ENCODE assay signal across 8 cellular contexts in the genomic region with DNA sequence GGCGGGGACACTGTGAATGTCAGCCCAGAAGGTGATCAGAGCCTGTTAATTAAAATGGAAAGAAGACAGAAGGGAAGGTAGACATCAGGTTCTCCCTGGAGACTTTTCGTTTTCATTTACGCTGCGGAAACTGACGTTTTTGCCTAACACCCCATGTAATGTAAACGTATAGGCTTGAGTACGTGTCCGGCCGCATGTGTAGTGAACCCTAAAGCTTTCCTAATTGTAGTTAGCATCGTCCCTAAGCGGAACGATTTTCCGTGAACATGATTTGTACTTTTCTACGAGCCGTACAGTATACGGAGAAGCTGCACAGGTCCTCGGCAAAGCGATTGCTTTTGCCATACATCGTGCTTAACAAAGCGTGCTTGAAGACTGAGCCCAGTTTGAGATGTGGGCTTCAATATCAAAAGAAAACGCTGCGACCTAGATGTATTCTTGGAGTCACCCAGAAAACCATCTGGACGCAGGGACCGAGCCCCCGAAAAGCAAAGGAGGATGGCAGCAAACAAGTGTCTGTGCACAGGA. TPM values are rescaled to one million over a fixed set of nuclear protein-coding genes. Genes with fewer than 3 reads are reported as not detected.
A peak's percentile ranks its signal among the peaks of the same experiment; 100 is the strongest.
DNase-seq lines count a peak whose midpoint lies in the region; ATAC-seq and TF ChIP-seq lines count a peak whose summit lies in the region.

No MANE protein-coding gene starts in this region.

- peaks cover 0 to 21% (median 0%) of the 10 kb centered on the region in 3 donors for H3K36me3 ChIP-seq in tibial nerve

- no peaks in the 10 kb centered on the region for H3K9me3 Mint-ChIP-seq in activated T-helper 17 cell treated with anti-CD3 and anti-CD28 coated beads, Interleukin-2, amount 50 U/mL, for 72 hours

- DNase-seq in tibial nerve (ENCODE audit: low spot score in 2 of 2) (no peak), NCI-H226 (no peak), A172 (ENCODE audit: low spot score) (no peak)
- DNase-seq in stimulated activated CD8-positive, alpha-beta memory T cell treated with anti-CD3 and anti-CD28 coated beads, Interleukin-4, amount 100 ng/mL, for 48 hours = no peak

- WGBS in tibial nerve, 2 donors = 0% methylated on average over 25 of the region's 25 CpGs

- peaks cover 2% of the 10 kb centered on the region for H3K27me3 Mint-ChIP-seq in activated T-helper 17 cell treated with anti-CD3 and anti-CD28 coated beads, Interleukin-2, amount 50 U/mL, for 72 hours

- no peaks in the 10 kb centered on the region for H3K9me3 ChIP-seq in tibial nerve

- H3K4me3 ChIP-seq in tibial nerve = peak overlapping the region; percentile 50 to 97 (median 92)

- TF ChIP-seq CTCF in tibial nerve (IDR thresholded peaks at IDR 0.05) = no peak

- peaks cover 34% of the 10 kb centered on the region for H3K4me1 Mint-ChIP-seq in activated T-helper 17 cell treated with anti-CD3 and anti-CD28 coated beads, Interleukin-2, amount 50 U/mL, for 72 hours

- peaks cover 61% of the 10 kb centered on the region for H3K36me3 Mint-ChIP-seq in activated T-helper 17 cell treated with anti-CD3 and anti-CD28 coated beads, Interleukin-2, amount 50 U/mL, for 72 hours (ENCODE audit: low read depth)

- peak overlapping the region; percentile 99 for H3K4me3 Mint-ChIP-seq in activated T-helper 17 cell treated with anti-CD3 and anti-CD28 coated beads, Interleukin-2, amount 50 U/mL, for 72 hours

- ATAC-seq in GM19035 (IDR thresholded peaks at IDR 0.05; ENCODE audit: unreplicated experiment) = peak; percentile 31
- peak; percentile 4 for ATAC-seq in HG03025 (IDR thresholded peaks at IDR 0.05; ENCODE audit: low FRiP score, unreplicated experiment)
- ATAC-seq in activated T-helper 17 cell treated with anti-CD3 and anti-CD28 coated beads, Interleukin-2, amount 50 U/mL, for 72 hours (replicated peaks) = no peak

- peak overlapping the region; percentile 14 for H3K27ac ChIP-seq in layer of hippocampus (ENCODE audit: low read depth, low read length)
- peak overlapping the region; percentile 36 to 98 (median 91) for H3K27ac ChIP-seq in tibial nerve

- peaks cover 0 to 57% (median 15%) of the 10 kb centered on the region in 4 donors for H3K4me1 ChIP-seq in tibial nerve

- H3K27me3 ChIP-seq in layer of hippocampus (ENCODE audit: control insufficient read depth, insufficient read depth, low read length) (no peaks in the 10 kb centered on the region), tibial nerve (no peaks in the 10 kb centered on the region)

- peak overlapping the region; percentile 100 for H3K27ac Mint-ChIP-seq in activated T-helper 17 cell treated with anti-CD3 and anti-CD28 coated beads, Interleukin-2, amount 50 U/mL, for 72 hours

- TF ChIP-seq POLR2A in tibial nerve (IDR thresholded peaks at IDR 0.05) = no peak

- no peak for TF ChIP-seq EP300 in tibial nerve (IDR thresholded peaks at IDR 0.05)

RNA-seq across cellular contexts. Expression of gene TIMM21, which starts 0.3 kb away (rescaled TPM):
- total RNA-seq in activated T-helper 17 cell treated with anti-CD3 and anti-CD28 coated beads, Interleukin-2, amount 50 U/mL, for 72 hours = 10 to 100 TPM; 60.7 to 70.9 TPM
- 10 to 100 TPM; 28.0 to 58.3 (median 33.6) TPM for total RNA-seq in tibial nerve
- total RNA-seq in A172 (2014; rRNA removed; shearing (Covaris generic)) = 39.6 and 39.7 TPM in 2 replicates

RNA-seq across cellular contexts. Expression of gene FBXO15, which starts 1.0 kb away (rescaled TPM):
- total RNA-seq in activated T-helper 17 cell treated with anti-CD3 and anti-CD28 coated beads, Interleukin-2, amount 50 U/mL, for 72 hours = 1 to 10 TPM in 1 of 2 donors, under 1 TPM in 1; 0.35 to 2.6 TPM
- total RNA-seq in tibial nerve = 1 to 10 TPM; 1.0 to 4.4 (median 1.4) TPM
- total RNA-seq in A172 (2014; rRNA removed; shearing (Covaris generic)) = 0.31 and 0.74 TPM in 2 replicates
